26 cellular contexts compared by ENCODE assay signal in genomic region chr2:11303290-11304013, GRCh38.
"Had no signal": no experiment of that assay in that cellular context is flagged by ENCODE, and none has a peak within 500 bp of the region (broad histone marks: within the 10 kb centered on the region; RNA-seq: fewer than 3 reads in every experiment).

No MANE protein-coding gene starts in this region.

- H3K27me3 Mint-ChIP-seq: effector memory CD8-positive, alpha-beta T cell; naive thymus-derived CD8-positive, alpha-beta T cell; stimulated activated naive B cell treated with anti-CD40 and anti-IgM and Interleukin-4, amounts not matched to agents 10 μg/mL and 1 μg/mL and 100 μg/mL, for 72 hours; stimulated activated naive CD8-positive, alpha-beta T cell treated with anti-CD3 and anti-CD28 coated beads, Interleukin-15, Interleukin-2, amounts not matched to agents 100 ng/mL and 50 ng/mL, for 24 hours had no signal

- H3K4me1 Mint-ChIP-seq: nephron progenitor cell had no signal

- DNase-seq: cortex of kidney; effector memory CD8-positive, alpha-beta T cell; esophagus squamous epithelium; foreskin melanocyte; immature natural killer cell; islet precursor cell; left ventricle myocardium superior; lower lobe of right lung; naive thymus-derived CD8-positive, alpha-beta T cell; nephron progenitor cell; nucleus accumbens; ovary; posterior cingulate gyrus; psoas muscle; retina; stimulated activated CD4-positive, alpha-beta T cell treated with anti-CD3 and anti-CD28 coated beads, Interleukin-15, amount 100 ng/mL, for 24 hours; stimulated activated CD4-positive, alpha-beta T cell treated with anti-CD3 and anti-CD28 coated beads, Interleukin-2, amount 100 ng/mL, for 48 hours; stimulated activated naive B cell treated with anti-CD40 and anti-IgM and Interleukin-4, amounts not matched to agents 10 μg/mL and 1 μg/mL and 100 μg/mL, for 72 hours; upper lobe of right lung; uterus had no signal

- H3K4me3 ChIP-seq: esophagus squamous epithelium, lower lobe of right lung, ovary, psoas muscle, skin epidermis, thoracic aorta, tibial nerve, upper lobe of right lung, uterus had no signal

- H3K27ac ChIP-seq: esophagus squamous epithelium, lower lobe of right lung, ovary, psoas muscle, skin epidermis, thoracic aorta, upper lobe of right lung, uterus had no signal

- H3K36me3 ChIP-seq: esophagus squamous epithelium, lower lobe of right lung, ovary, thoracic aorta, tibial nerve, upper lobe of right lung, uterus had no signal

- FAIRE-seq: endometrium had no signal

- H3K9me3 Mint-ChIP-seq: effector memory CD8-positive, alpha-beta T cell; immature natural killer cell; naive thymus-derived CD8-positive, alpha-beta T cell; stimulated activated naive B cell treated with anti-CD40 and anti-IgM and Interleukin-4, amounts not matched to agents 10 μg/mL and 1 μg/mL and 100 μg/mL, for 72 hours; stimulated activated naive CD8-positive, alpha-beta T cell treated with anti-CD3 and anti-CD28 coated beads, Interleukin-15, Interleukin-2, amounts not matched to agents 100 ng/mL and 50 ng/mL, for 24 hours had no signal

- H3K27ac Mint-ChIP-seq: effector memory CD8-positive, alpha-beta T cell; immature natural killer cell; naive thymus-derived CD8-positive, alpha-beta T cell; nephron progenitor cell; stimulated activated naive B cell treated with anti-CD40 and anti-IgM and Interleukin-4, amounts not matched to agents 10 μg/mL and 1 μg/mL and 100 μg/mL, for 72 hours; stimulated activated naive CD8-positive, alpha-beta T cell treated with anti-CD3 and anti-CD28 coated beads, Interleukin-15, Interleukin-2, amounts not matched to agents 100 ng/mL and 50 ng/mL, for 24 hours had no signal

- ATAC-seq: effector memory CD8-positive, alpha-beta T cell; left ventricle myocardium superior; lower lobe of right lung; naive thymus-derived CD8-positive, alpha-beta T cell; psoas muscle; sciatic nerve; stimulated activated naive B cell treated with anti-CD40 and anti-IgM and Interleukin-4, amounts not matched to agents 10 μg/mL and 1 μg/mL and 100 μg/mL, for 72 hours; upper lobe of right lung had no signal

- H3K36me3 Mint-ChIP-seq: immature natural killer cell; stimulated activated naive B cell treated with anti-CD40 and anti-IgM and Interleukin-4, amounts not matched to agents 10 μg/mL and 1 μg/mL and 100 μg/mL, for 72 hours had no signal

- H3K9me3 ChIP-seq: esophagus squamous epithelium, lower lobe of right lung, ovary, psoas muscle, thoracic aorta, tibial nerve, upper lobe of right lung, uterus had no signal

- H3K27me3 ChIP-seq: esophagus squamous epithelium, ovary, tibial nerve, upper lobe of right lung, uterus had no signal

- H3K4me3 Mint-ChIP-seq: effector memory CD8-positive, alpha-beta T cell; immature natural killer cell; naive thymus-derived CD8-positive, alpha-beta T cell; nephron progenitor cell; stimulated activated naive B cell treated with anti-CD40 and anti-IgM and Interleukin-4, amounts not matched to agents 10 μg/mL and 1 μg/mL and 100 μg/mL, for 72 hours; stimulated activated naive CD8-positive, alpha-beta T cell treated with anti-CD3 and anti-CD28 coated beads, Interleukin-15, Interleukin-2, amounts not matched to agents 100 ng/mL and 50 ng/mL, for 24 hours had no signal
